ENCODE assay signal across 22 cellular contexts in the genomic region with DNA sequence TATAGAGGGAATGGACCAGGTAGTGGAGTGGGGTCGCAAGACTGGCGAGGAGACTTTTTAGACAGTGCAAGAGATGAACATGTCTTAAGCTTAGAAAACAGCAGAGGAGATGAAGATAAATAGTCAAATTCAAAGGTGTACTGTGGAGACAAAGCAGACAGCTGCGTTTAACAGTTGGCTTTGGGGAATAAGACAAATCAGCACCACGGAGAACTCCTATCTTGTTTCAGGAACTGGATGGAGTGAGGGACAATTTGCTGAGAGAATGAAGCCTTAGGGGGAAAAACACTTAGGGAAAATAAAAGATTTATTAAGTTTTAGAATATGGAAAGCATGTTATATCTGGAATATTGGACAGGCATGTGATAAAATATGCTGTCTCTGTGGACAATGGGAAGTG.
A peak's percentile ranks its signal among the peaks of the same experiment; 100 is the strongest.
DNase-seq lines count a peak whose midpoint lies in the region; ATAC-seq, FAIRE-seq and TF ChIP-seq lines count a peak whose summit lies in the region.
"Had no signal": no experiment of that assay in that cellular context is flagged by ENCODE, and none has a peak within 500 bp of the region (broad histone marks: within the 10 kb centered on the region; RNA-seq: fewer than 3 reads in every experiment).

No MANE protein-coding gene starts in this region.

- H3K27ac Mint-ChIP-seq in neural progenitor cell, result no peak overlapping the region
- H3K27ac Mint-ChIP-seq: CD8-positive, alpha-beta T cell; HFFc6 had no signal

- CTCF ChIA-PET in HEK293 (lab: Yijun Ruan, JAX), result no interaction called here

- DNase-seq in NCI-H526 treated with DMSO at 0.1 percent for 48 hours (lab: John Stamatoyannopoulos, UW), result peak; percentile 53
- DNase-seq in brain microvascular endothelial cell, result peak; percentile 17
- DNase-seq in neural progenitor cell (ENCODE audit: low spot score), result peak; percentile 48
- no peak for DNase-seq in pons (ENCODE audit: low spot score)
- DNase-seq in left lung, result no peak
- DNase-seq in small intestine, result no peak
- DNase-seq: Calu3; CD8-positive, alpha-beta T cell; DMS53; HFFc6; IMR-90; MM.1S; NCI-H1105 treated with DMSO at 0.1 percent for 48 hours; NCI-H1694; NCI-H2081 treated with DMSO at 0.1 percent for 48 hours; NCI-H510A treated with DMSO at 0.1 percent for 48 hours; PC-9 had no signal

- intact Hi-C loops in left lung (cut with DNase I), result no loop called here

- no peak overlapping the region for H2AFZ ChIP-seq in neural progenitor cell (replicated peaks)
- H2AFZ ChIP-seq: PC-9 had no signal

- POLR2A ChIA-PET in HEK293 (lab: Yijun Ruan, JAX), result no interaction called here

- H3K9me3 ChIP-seq in HEK293 (ENCODE audit: control insufficient read depth, insufficient read depth, low read depth, low read length) (no peaks in the 10 kb centered on the region), neural progenitor cell (ENCODE audit: low read depth) (no peaks in the 10 kb centered on the region), left lung (peaks cover 0 to 20% of the 10 kb centered on the region in 2 donors), small intestine (ENCODE audit: control insufficient read depth, low read depth) (no peaks in the 10 kb centered on the region)
- H3K9me3 ChIP-seq: BLaER1 treated with 17β-estradiol and CSF1 and Interleukin-3, amounts not matched to agents 10 nM and 100 nM; SJCRH30 had no signal

- H3K36me3 Mint-ChIP-seq in neural progenitor cell, result no peaks in the 10 kb centered on the region
- H3K36me3 Mint-ChIP-seq: CD8-positive, alpha-beta T cell had no signal

- no peaks in the 10 kb centered on the region for H3K27me3 Mint-ChIP-seq in neural progenitor cell (ENCODE audit: insufficient read depth, low read depth)

- no peaks in the 10 kb centered on the region for H3K79me2 ChIP-seq in neural progenitor cell (ENCODE audit: low read depth)

- no peak overlapping the region for H3K9ac ChIP-seq in neural progenitor cell
- H3K9ac ChIP-seq: BLaER1 treated with 17β-estradiol and CSF1 and Interleukin-3, amounts not matched to agents 10 nM and 100 nM had no signal

- no peak overlapping the region for H3K4me2 ChIP-seq in neural progenitor cell
- H3K4me2 ChIP-seq: BLaER1 treated with 17β-estradiol and CSF1 and Interleukin-3, amounts not matched to agents 10 nM and 100 nM; PC-9 had no signal

- no peaks in the 10 kb centered on the region for H3K36me3 ChIP-seq in HEK293 (ENCODE audit: control insufficient read depth in 2 of 2, insufficient read depth in 1 of 2, low read length in 2 of 2)
- no peaks in the 10 kb centered on the region for H3K36me3 ChIP-seq in brain microvascular endothelial cell (replicated peaks)
- no peaks in the 10 kb centered on the region for H3K36me3 ChIP-seq in neural progenitor cell
- H3K36me3 ChIP-seq in left lung, result no peaks in the 10 kb centered on the region
- no peaks in the 10 kb centered on the region for H3K36me3 ChIP-seq in small intestine (ENCODE audit: control insufficient read depth in 2 of 2, insufficient read depth in 2 of 2, low read length in 2 of 2)
- H3K36me3 ChIP-seq: BLaER1 treated with 17β-estradiol and CSF1 and Interleukin-3, amounts not matched to agents 10 nM and 100 nM; SJCRH30 had no signal

- H3K27ac ChIP-seq in HEK293 (ENCODE audit: extremely low read depth, low read depth, low read length) (no peak overlapping the region), brain microvascular endothelial cell (no peak overlapping the region), neural progenitor cell (no peak overlapping the region), left lung (no peak overlapping the region), small intestine (ENCODE audit: low read depth in 1 of 2, low read length in 1 of 2) (no peak overlapping the region)
- H3K27ac ChIP-seq: BLaER1 treated with 17β-estradiol and CSF1 and Interleukin-3, amounts not matched to agents 10 nM and 100 nM; PC-9; SJCRH30 had no signal

- H3K4me3 ChIP-seq in HEK293 (ENCODE audit: low read depth, low read length) (no peak overlapping the region), brain microvascular endothelial cell (ENCODE audit: low read depth, low read length) (no peak overlapping the region), neural progenitor cell (no peak overlapping the region), left lung (no peak overlapping the region), small intestine (ENCODE audit: low read depth in 1 of 2, low read length in 2 of 2) (no peak overlapping the region)
- H3K4me3 ChIP-seq: BLaER1 treated with 17β-estradiol and CSF1 and Interleukin-3, amounts not matched to agents 10 nM and 100 nM; PC-9; SJCRH30 had no signal

- H3K4me1 Mint-ChIP-seq in neural progenitor cell, result no peaks in the 10 kb centered on the region

- in situ Hi-C loops in brain microvascular endothelial cell (cut with HindIII; ENCODE audit: low pct_ligation_motif_present, low sequenced_read_pairs), result no loop called here

- no peaks in the 10 kb centered on the region for H3F3A ChIP-seq in neural progenitor cell (ENCODE audit: low read depth)

- TF ChIP-seq CTCF in HEK293 (tag by site-specific recombination; IDR thresholded peaks at IDR 0.05) (no peak), brain microvascular endothelial cell (IDR thresholded peaks at IDR 0.05; ENCODE audit: low read depth, low read length, missing control alignments) (no peak), neural progenitor cell (IDR thresholded peaks at IDR 0.05) (no peak), left lung (IDR thresholded peaks at IDR 0.05) (no peak)

- peaks cover 4% of the 10 kb centered on the region for H3K9me3 Mint-ChIP-seq in neural progenitor cell

- H3K4me3 Mint-ChIP-seq in neural progenitor cell, result no peak overlapping the region
- H3K4me3 Mint-ChIP-seq: CD8-positive, alpha-beta T cell; HFFc6 had no signal

- H3K27me3 ChIP-seq in brain microvascular endothelial cell (replicated peaks) (no peaks in the 10 kb centered on the region), neural progenitor cell (no peaks in the 10 kb centered on the region), left lung (no peaks in the 10 kb centered on the region), small intestine (ENCODE audit: control insufficient read depth in 2 of 2, insufficient read depth in 2 of 2, low read length in 2 of 2) (no peaks in the 10 kb centered on the region)
- H3K27me3 ChIP-seq: BLaER1 treated with 17β-estradiol and CSF1 and Interleukin-3, amounts not matched to agents 10 nM and 100 nM; SJCRH30 had no signal

- no peak for FAIRE-seq in small intestine (lab: Jason Lieb, UNC)
- FAIRE-seq: GM12892, H1 had no signal

- H3K4me1 ChIP-seq in HEK293 (ENCODE audit: control insufficient read depth, insufficient read depth, low read length) (no peaks in the 10 kb centered on the region), neural progenitor cell (peaks cover 5% of the 10 kb centered on the region), left lung (no peaks in the 10 kb centered on the region), small intestine (ENCODE audit: control insufficient read depth in 2 of 2, insufficient read depth in 1 of 2, low read depth in 1 of 2, low read length in 1 of 2) (no peaks in the 10 kb centered on the region)
- H3K4me1 ChIP-seq: BLaER1 treated with 17β-estradiol and CSF1 and Interleukin-3, amounts not matched to agents 10 nM and 100 nM; SJCRH30 had no signal

- no peaks in the 10 kb centered on the region for H4K20me1 ChIP-seq in neural progenitor cell (ENCODE audit: low read depth)
- H4K20me1 ChIP-seq: BLaER1 treated with 17β-estradiol and CSF1 and Interleukin-3, amounts not matched to agents 10 nM and 100 nM had no signal

- 60 to 62% (median 61%) methylated on average over 4 of the region's 4 CpGs for WGBS in small intestine, 3 donors

- no peak for ATAC-seq in left lung
- ATAC-seq: CD8-positive, alpha-beta T cell had no signal

TF ChIP-seq in HEK293, 187 proteins besides CTCF, POLR2A, EP300 and RAD21 (continues in another document):
- TF ChIP-seq, protein P1, sequence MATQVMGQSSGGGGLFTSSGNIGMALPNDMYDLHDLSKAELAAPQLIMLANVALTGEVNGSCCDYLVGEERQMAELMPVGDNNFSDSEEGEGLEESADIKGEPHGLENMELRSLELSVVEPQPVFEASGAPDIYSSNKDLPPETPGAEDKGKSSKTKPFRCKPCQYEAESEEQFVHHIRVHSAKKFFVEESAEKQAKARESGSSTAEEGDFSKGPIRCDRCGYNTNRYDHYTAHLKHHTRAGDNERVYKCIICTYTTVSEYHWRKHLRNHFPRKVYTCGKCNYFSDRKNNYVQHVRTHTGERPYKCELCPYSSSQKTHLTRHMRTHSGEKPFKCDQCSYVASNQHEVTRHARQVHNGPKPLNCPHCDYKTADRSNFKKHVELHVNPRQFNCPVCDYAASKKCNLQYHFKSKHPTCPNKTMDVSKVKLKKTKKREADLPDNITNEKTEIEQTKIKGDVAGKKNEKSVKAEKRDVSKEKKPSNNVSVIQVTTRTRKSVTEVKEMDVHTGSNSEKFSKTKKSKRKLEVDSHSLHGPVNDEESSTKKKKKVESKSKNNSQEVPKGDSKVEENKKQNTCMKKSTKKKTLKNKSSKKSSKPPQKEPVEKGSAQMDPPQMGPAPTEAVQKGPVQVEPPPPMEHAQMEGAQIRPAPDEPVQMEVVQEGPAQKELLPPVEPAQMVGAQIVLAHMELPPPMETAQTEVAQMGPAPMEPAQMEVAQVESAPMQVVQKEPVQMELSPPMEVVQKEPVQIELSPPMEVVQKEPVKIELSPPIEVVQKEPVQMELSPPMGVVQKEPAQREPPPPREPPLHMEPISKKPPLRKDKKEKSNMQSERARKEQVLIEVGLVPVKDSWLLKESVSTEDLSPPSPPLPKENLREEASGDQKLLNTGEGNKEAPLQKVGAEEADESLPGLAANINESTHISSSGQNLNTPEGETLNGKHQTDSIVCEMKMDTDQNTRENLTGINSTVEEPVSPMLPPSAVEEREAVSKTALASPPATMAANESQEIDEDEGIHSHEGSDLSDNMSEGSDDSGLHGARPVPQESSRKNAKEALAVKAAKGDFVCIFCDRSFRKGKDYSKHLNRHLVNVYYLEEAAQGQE (tag by site-specific recombination; IDR thresholded peaks at IDR 0.05), result peak; percentile 62
- no peak for TF ChIP-seq ZNF114 (tag by site-specific recombination; IDR thresholded peaks at IDR 0.05)
- TF ChIP-seq ZNF585B (tag by site-specific recombination; IDR thresholded peaks at IDR 0.05), result no peak
- TF ChIP-seq, protein P2, sequence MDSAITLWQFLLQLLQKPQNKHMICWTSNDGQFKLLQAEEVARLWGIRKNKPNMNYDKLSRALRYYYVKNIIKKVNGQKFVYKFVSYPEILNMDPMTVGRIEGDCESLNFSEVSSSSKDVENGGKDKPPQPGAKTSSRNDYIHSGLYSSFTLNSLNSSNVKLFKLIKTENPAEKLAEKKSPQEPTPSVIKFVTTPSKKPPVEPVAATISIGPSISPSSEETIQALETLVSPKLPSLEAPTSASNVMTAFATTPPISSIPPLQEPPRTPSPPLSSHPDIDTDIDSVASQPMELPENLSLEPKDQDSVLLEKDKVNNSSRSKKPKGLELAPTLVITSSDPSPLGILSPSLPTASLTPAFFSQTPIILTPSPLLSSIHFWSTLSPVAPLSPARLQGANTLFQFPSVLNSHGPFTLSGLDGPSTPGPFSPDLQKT (IDR thresholded peaks at IDR 0.05; ENCODE audit: borderline replicate concordance, low read depth, low read length), result no peak

Comparison
In these comparisons a context has a peak if more than half of its experiments do, and no peak if none do; other contexts are left out.
1. DNase-seq: peak in NCI-H526 treated with DMSO at 0.1 percent for 48 hours (single experiment), brain microvascular endothelial cell (single experiment) and neural progenitor cell (single experiment); none in pons (single experiment), left lung (0 of 2) and small intestine (single experiment).